ENCODE assay signal across 19 cellular contexts in genomic region chr6:159093608-159094443, GRCh38. TPM values are rescaled to one million over a fixed set of nuclear protein-coding genes. Genes with fewer than 3 reads are reported as not detected.
DNase-seq lines count a peak whose midpoint lies in the region; ATAC-seq and TF ChIP-seq lines count a peak whose summit lies in the region.
"Had no signal": no experiment of that assay in that cellular context is flagged by ENCODE, and none has a peak within 500 bp of the region (broad histone marks: within the 10 kb centered on the region; RNA-seq: fewer than 3 reads in every experiment).

No MANE protein-coding gene starts in this region.

- no peaks in the 10 kb centered on the region for H3K9me3 Mint-ChIP-seq in activated CD4-positive, alpha-beta T cell treated with anti-CD3 and anti-CD28 coated beads for 36 hours (ENCODE audit: low read depth)
- H3K9me3 Mint-ChIP-seq in activated T-helper 2 cell treated with anti-CD3 and anti-CD28 coated beads, Interferon-gamma antibody, Interleukin-2, Interleukin-4, amounts not matched to agents 10 μg/mL and 5 μg/mL and 100 μg/mL, durations not matched to agents 14 hours and 24 hours and 36 hours: no peaks in the 10 kb centered on the region
- H3K9me3 Mint-ChIP-seq in nephron progenitor cell: no peaks in the 10 kb centered on the region
- H3K9me3 Mint-ChIP-seq: neural crest cell had no signal

- peaks cover 80% of the 10 kb centered on the region for H3K4me1 Mint-ChIP-seq in activated CD4-positive, alpha-beta T cell treated with anti-CD3 and anti-CD28 coated beads for 36 hours
- peaks cover 66% of the 10 kb centered on the region for H3K4me1 Mint-ChIP-seq in activated T-helper 2 cell treated with anti-CD3 and anti-CD28 coated beads, Interferon-gamma antibody, Interleukin-2, Interleukin-4, amounts not matched to agents 10 μg/mL and 5 μg/mL and 100 μg/mL, durations not matched to agents 14 hours and 24 hours and 36 hours (ENCODE audit: low read depth)
- peaks cover 51% of the 10 kb centered on the region for H3K4me1 Mint-ChIP-seq in nephron progenitor cell

- CTCF ChIA-PET in activated CD4-positive, alpha-beta T cell treated with anti-CD3 and anti-CD28 coated beads for 36 hours (lab: Charles Lee): interaction anchor here (0.9 to 5.3 kb wide), 16 partner anchors 8 to 85 kb away, joined by 3 to 30 read pairs (median 4); partner anchors contain the start of gene TAGAP

- intact Hi-C loops in activated CD4-positive, alpha-beta T cell treated with anti-CD3 and anti-CD28 coated beads for 36 hours (cut with DNase I, micrococcal nuclease): no loop called here
- intact Hi-C loops in activated T-helper 2 cell treated with anti-CD3 and anti-CD28 coated beads, Interferon-gamma antibody, Interleukin-2, Interleukin-4, amounts not matched to agents 10 μg/mL and 5 μg/mL and 100 μg/mL, durations not matched to agents 14 hours and 24 hours and 36 hours (cut with micrococcal nuclease): loop anchor here (2.0 kb wide), 1 partner anchor 31 kb away; no protein-coding TSS in a partner anchor

- H3K4me3 Mint-ChIP-seq in activated CD4-positive, alpha-beta T cell treated with anti-CD3 and anti-CD28 coated beads for 36 hours: peak overlapping the region; percentile 58
- peak overlapping the region; percentile 57 for H3K4me3 Mint-ChIP-seq in activated T-helper 2 cell treated with anti-CD3 and anti-CD28 coated beads, Interferon-gamma antibody, Interleukin-2, Interleukin-4, amounts not matched to agents 10 μg/mL and 5 μg/mL and 100 μg/mL, durations not matched to agents 14 hours and 24 hours and 36 hours (ENCODE audit: low read depth)
- H3K4me3 Mint-ChIP-seq in nephron progenitor cell: no peak overlapping the region
- H3K4me3 Mint-ChIP-seq: neural crest cell had no signal

- H3K27ac Mint-ChIP-seq in activated CD4-positive, alpha-beta T cell treated with anti-CD3 and anti-CD28 coated beads for 36 hours: peak overlapping the region; percentile 93
- peak overlapping the region; percentile 87 for H3K27ac Mint-ChIP-seq in activated T-helper 2 cell treated with anti-CD3 and anti-CD28 coated beads, Interferon-gamma antibody, Interleukin-2, Interleukin-4, amounts not matched to agents 10 μg/mL and 5 μg/mL and 100 μg/mL, durations not matched to agents 14 hours and 24 hours and 36 hours
- H3K27ac Mint-ChIP-seq in nephron progenitor cell: peak overlapping the region; percentile 39

- ATAC-seq in activated CD4-positive, alpha-beta T cell treated with anti-CD3 and anti-CD28 coated beads for 36 hours: peak; percentile 40
- ATAC-seq in GM21381 (IDR thresholded peaks at IDR 0.05; ENCODE audit: unreplicated experiment) (no peak), GM18867 (IDR thresholded peaks at IDR 0.05; ENCODE audit: unreplicated experiment) (no peak)
- ATAC-seq: A549, heart left ventricle, left cardiac atrium, Panc1 had no signal

- TF ChIP-seq CTCF in HL-60 (IDR thresholded peaks at IDR 0.05; ENCODE audit: insufficient read depth, low read length) (no peak), nephron progenitor cell (IDR thresholded peaks at IDR 0.05) (no peak)

- no peak overlapping the region for H3K4me3 ChIP-seq in HL-60 (replicated peaks; ENCODE audit: insufficient read depth, low read length)
- H3K4me3 ChIP-seq: A549, HAP-1, heart left ventricle had no signal

- H3K36me3 Mint-ChIP-seq in activated CD4-positive, alpha-beta T cell treated with anti-CD3 and anti-CD28 coated beads for 36 hours (ENCODE audit: low read depth): no peaks in the 10 kb centered on the region
- no peaks in the 10 kb centered on the region for H3K36me3 Mint-ChIP-seq in activated T-helper 2 cell treated with anti-CD3 and anti-CD28 coated beads, Interferon-gamma antibody, Interleukin-2, Interleukin-4, amounts not matched to agents 10 μg/mL and 5 μg/mL and 100 μg/mL, durations not matched to agents 14 hours and 24 hours and 36 hours (ENCODE audit: low read depth)
- H3K36me3 Mint-ChIP-seq in nephron progenitor cell (ENCODE audit: low read depth): no peaks in the 10 kb centered on the region

- H3K27me3 Mint-ChIP-seq in activated CD4-positive, alpha-beta T cell treated with anti-CD3 and anti-CD28 coated beads for 36 hours: no peaks in the 10 kb centered on the region
- no peaks in the 10 kb centered on the region for H3K27me3 Mint-ChIP-seq in activated T-helper 2 cell treated with anti-CD3 and anti-CD28 coated beads, Interferon-gamma antibody, Interleukin-2, Interleukin-4, amounts not matched to agents 10 μg/mL and 5 μg/mL and 100 μg/mL, durations not matched to agents 14 hours and 24 hours and 36 hours (ENCODE audit: low read depth)
- H3K27me3 Mint-ChIP-seq in nephron progenitor cell (ENCODE audit: low read depth, poor library complexity): peaks cover 11% of the 10 kb centered on the region

- H3K27me3 ChIP-seq in HL-60 (ENCODE audit: insufficient read depth, poor library complexity, severe bottlenecking): no peaks in the 10 kb centered on the region
- H3K27me3 ChIP-seq: heart left ventricle had no signal

- POLR2A ChIA-PET in activated CD4-positive, alpha-beta T cell treated with anti-CD3 and anti-CD28 coated beads for 36 hours (lab: Charles Lee): interaction anchor here (0.5 to 1.9 kb wide), 7 partner anchors 10 to 76 kb away, joined by 3 to 18 read pairs (median 4); partner anchors contain the start of gene TAGAP

- peak; percentile 61 for DNase-seq in activated CD4-positive, alpha-beta T cell treated with anti-CD3 and anti-CD28 coated beads for 36 hours
- no peak for DNase-seq in activated CD4-positive, alpha-beta T cell treated with anti-CD3 and anti-CD28 coated beads, Interleukin-2, amount 50 U/mL, for 1 hour
- DNase-seq in HL-60 (ENCODE audit: low read depth in 1 of 2, low spot score in 1 of 2) (no peak), nephron progenitor cell (no peak), NCI-H2081 (lab: John Stamatoyannopoulos, UW) (no peak)
- no peak for DNase-seq in activated T-helper 2 cell treated with anti-CD3 and anti-CD28 coated beads, Interferon-gamma antibody, Interleukin-2, Interleukin-4, amounts not matched to agents 10 μg/mL and 5 μg/mL and 100 μg/mL, durations not matched to agents 14 hours and 24 hours and 36 hours (ENCODE audit: low spot score)
- DNase-seq: DMS153, heart left ventricle, left cardiac atrium, NCI-H1092 treated with DMSO at 0.1 percent for 48 hours, NCI-H345, trophoblast cell had no signal

- H3K27ac ChIP-seq in HL-60 (replicated peaks): peak overlapping the region; percentile 77
- H3K27ac ChIP-seq: A549, epithelial cell of prostate had no signal

RNA-seq across cellular contexts. Expression of gene TAGAP, which starts 49.0 kb away (rescaled TPM):
- 10 to 100 TPM; 44.8 to 51.0 TPM for total RNA-seq in activated CD4-positive, alpha-beta T cell treated with anti-CD3 and anti-CD28 coated beads for 36 hours
- 34.3 and 38.1 TPM in 2 replicates for total RNA-seq in activated T-helper 2 cell treated with anti-CD3 and anti-CD28 coated beads, Interferon-gamma antibody, Interleukin-2, Interleukin-4, amounts not matched to agents 10 μg/mL and 5 μg/mL and 100 μg/mL, durations not matched to agents 14 hours and 24 hours and 36 hours
- total RNA-seq: neural crest cell had no signal

Comparison
In these comparisons a context has a peak if more than half of its experiments do, and no peak if none do; other contexts are left out.
1. H3K27ac Mint-ChIP-seq: peak in every context shown above with its lines; median percentile 93 in activated CD4-positive, alpha-beta T cell treated with anti-CD3 and anti-CD28 coated beads for 36 hours; 87 in activated T-helper 2 cell treated with anti-CD3 and anti-CD28 coated beads, Interferon-gamma antibody, Interleukin-2, Interleukin-4, amounts not matched to agents 10 μg/mL and 5 μg/mL and 100 μg/mL, durations not matched to agents 14 hours and 24 hours and 36 hours; 39 in nephron progenitor cell.